Comparison of ENCODE assay signal across 9 cellular contexts in the genomic region with DNA sequence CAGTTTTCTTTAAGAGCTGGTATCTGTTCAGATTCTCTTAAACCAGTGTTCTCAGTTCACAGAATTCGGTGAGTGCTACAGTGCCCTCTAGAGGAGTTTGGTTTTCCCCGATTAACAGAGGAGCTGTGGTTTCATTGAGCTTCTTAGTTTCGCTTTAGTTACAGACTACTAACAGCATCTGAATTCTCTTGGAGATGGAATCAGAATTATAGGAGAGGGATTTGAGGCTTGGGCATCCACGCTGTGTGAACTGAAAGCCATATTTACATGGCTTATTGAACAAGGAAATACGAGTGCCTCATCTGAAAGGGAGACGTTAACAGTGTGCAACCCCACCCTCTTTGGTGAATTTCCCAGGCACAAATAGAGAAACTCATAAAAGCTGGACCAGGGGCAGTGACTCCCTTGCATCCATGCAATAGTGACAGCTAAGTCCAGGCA.
DNase-seq lines count a peak whose midpoint lies in the region; ATAC-seq and TF ChIP-seq lines count a peak whose summit lies in the region.
"Had no signal": no experiment of that assay in that cellular context is flagged by ENCODE, and none has a peak within 500 bp of the region (broad histone marks: within the 10 kb centered on the region; RNA-seq: fewer than 3 reads in every experiment).

No MANE protein-coding gene starts in this region.

- no peaks in the 10 kb centered on the region for H3K36me3 Mint-ChIP-seq in nephron (ENCODE audit: low read depth)

- H3K4me3 Mint-ChIP-seq in nephron = peak overlapping the region; percentile 62 to 78 (median 72)
- H3K4me3 Mint-ChIP-seq: central memory CD8-positive, alpha-beta T cell had no signal

- peak overlapping the region; percentile 7 to 41 (median 20) for H3K27ac Mint-ChIP-seq in nephron

- peak overlapping the region; percentile 44 to 67 for H3K4me3 ChIP-seq in foreskin fibroblast (ENCODE audit: low read depth in 1 of 2, low read length in 2 of 2)

- DNase-seq in COLO829 (ENCODE audit: low spot score) (peak; percentile 73), GM19238 (ENCODE audit: insufficient read length, low spot score) (peak; percentile 1), NCI-H2171 (lab: John Stamatoyannopoulos, UW) (peak; percentile 53), foreskin fibroblast (peak; percentile 23 to 76), mesenteric fat pad (ENCODE audit: low spot score) (no peak)

- no peaks in the 10 kb centered on the region for H3K9me3 Mint-ChIP-seq in nephron

- no peak overlapping the region for H3K27ac ChIP-seq in VCaP

- H3K4me1 Mint-ChIP-seq in nephron = peaks cover 7% of the 10 kb centered on the region
- H3K4me1 Mint-ChIP-seq: central memory CD8-positive, alpha-beta T cell had no signal

- TF ChIP-seq CTCF in VCaP (conservative IDR thresholded peaks at IDR 0.05) (peak; percentile 88), foreskin fibroblast (IDR thresholded peaks at IDR 0.05; ENCODE audit: low read depth, low read length) (peak; percentile 83), nephron (IDR thresholded peaks at IDR 0.05; ENCODE audit: unreplicated experiment in 3 of 3) (peak; percentile 65 to 75 (median 69))

- ATAC-seq in HG03175 (IDR thresholded peaks at IDR 0.05; ENCODE audit: unreplicated experiment) = peak; percentile 97

- no peaks in the 10 kb centered on the region for H3K27me3 Mint-ChIP-seq in nephron (ENCODE audit: low read depth)
- H3K27me3 Mint-ChIP-seq: central memory CD8-positive, alpha-beta T cell had no signal
